Comparison of ENCODE assay signal across 8 cellular contexts in genomic region chr10:26697163-26697921, GRCh38. TPM values are rescaled to one million over a fixed set of nuclear protein-coding genes. Genes with fewer than 3 reads are reported as not detected.
DNase-seq lines count a peak whose midpoint lies in the region; ATAC-seq and TF ChIP-seq lines count a peak whose summit lies in the region.

PDSS1 (plus strand) TSS chr10:26697701; CDS start chr10:26697712, 11 bp downstream.

- peak within 1 kb of the TSS; percentile 96 for H3K4me3 ChIP-seq in HUES6 (ENCODE audit: low read depth, low read length)
- H3K4me3 ChIP-seq in fibroblast of villous mesenchyme (ENCODE audit: low read depth, low read length): peak within 1 kb of the TSS; percentile 95
- H3K4me3 ChIP-seq in neural progenitor cell: peak within 1 kb of the TSS; percentile 95

- peaks cover 4% of the 10 kb centered on the region for H3F3A ChIP-seq in neural progenitor cell (ENCODE audit: low read depth)

- peak within 1 kb of the TSS; percentile 88 for H3K27ac Mint-ChIP-seq in neural progenitor cell

- H4K20me1 ChIP-seq in neural progenitor cell (ENCODE audit: low read depth): no peaks in the 10 kb centered on the region

- ATAC-seq in GM21390 (IDR thresholded peaks at IDR 0.05; ENCODE audit: unreplicated experiment): peak; percentile 85

- peaks cover 8% of the 10 kb centered on the region for H3K4me1 Mint-ChIP-seq in neural progenitor cell

- peak within 1 kb of the TSS; percentile 84 for H3K9ac ChIP-seq in HUES6 (ENCODE audit: low read length)
- H3K9ac ChIP-seq in neural progenitor cell: peak within 1 kb of the TSS; percentile 4

- no peak for TF ChIP-seq CTCF in fibroblast of villous mesenchyme (IDR thresholded peaks at IDR 0.05; ENCODE audit: insufficient read depth, low read depth, low read length)
- TF ChIP-seq CTCF in neural progenitor cell (IDR thresholded peaks at IDR 0.05): no peak

- peak within 1 kb of the TSS; percentile 81 for H3K27ac ChIP-seq in HUES6 (ENCODE audit: low read depth, low read length)
- no peak within 1 kb of the TSS for H3K27ac ChIP-seq in neural progenitor cell
- H3K27ac ChIP-seq in substantia nigra (ENCODE audit: low read depth, low read length, poor library complexity, severe bottlenecking): peak within 1 kb of the TSS; percentile 84

- peaks cover 6% of the 10 kb centered on the region for H3K27me3 Mint-ChIP-seq in neural progenitor cell (ENCODE audit: insufficient read depth, low read depth)

- peak; percentile 64 for TF ChIP-seq POLR2A in Raji (IDR thresholded peaks at IDR 0.05; ENCODE audit: insufficient read depth, low read depth, low read length)

- peaks cover 50% of the 10 kb centered on the region for H3K79me2 ChIP-seq in neural progenitor cell (ENCODE audit: low read depth)

- peak within 1 kb of the TSS; percentile 98 for H3K4me3 Mint-ChIP-seq in neural progenitor cell

- H3K4me2 ChIP-seq in neural progenitor cell: peak within 1 kb of the TSS; percentile 97

- H3K27me3 ChIP-seq in HUES6 (ENCODE audit: control insufficient read depth, insufficient read depth, low read length): no peaks in the 10 kb centered on the region
- no peaks in the 10 kb centered on the region for H3K27me3 ChIP-seq in neural progenitor cell

- H3K9me3 ChIP-seq in HUES6 (ENCODE audit: control insufficient read depth, insufficient read depth, low read depth, low read length) (peaks cover 11% of the 10 kb centered on the region; the same call in 1 of the 2 replicates), neural progenitor cell (ENCODE audit: low read depth) (no peaks in the 10 kb centered on the region)

- H3K36me3 Mint-ChIP-seq in neural progenitor cell: peaks cover 12% of the 10 kb centered on the region

- peak within 1 kb of the TSS; percentile 99 for H2AFZ ChIP-seq in neural progenitor cell (replicated peaks)

- H3K4me1 ChIP-seq in HUES6 (ENCODE audit: control insufficient read depth, insufficient read depth, low read length) (no peaks in the 10 kb centered on the region; the same call in 1 of the 2 replicates), neural progenitor cell (peaks cover 8% of the 10 kb centered on the region)

- H3K36me3 ChIP-seq in HUES6 (ENCODE audit: control insufficient read depth, insufficient read depth, low read length): peaks cover 13% of the 10 kb centered on the region
- H3K36me3 ChIP-seq in neural progenitor cell: no peaks in the 10 kb centered on the region

- no peaks in the 10 kb centered on the region for H3K9me3 Mint-ChIP-seq in neural progenitor cell

- DNase-seq in DMS53 (lab: John Stamatoyannopoulos, UW): peak; percentile 85
- peak; percentile 87 for DNase-seq in activated effector memory CD4-positive, alpha-beta T cell treated with anti-CD3 and anti-CD28 coated beads, Interleukin-2, amount 50 U/mL, for 16 hours
- DNase-seq in fibroblast of villous mesenchyme (ENCODE audit: low read depth): peak; percentile 55
- DNase-seq in neural progenitor cell (ENCODE audit: low spot score): peak; percentile 80
- peak in 48 of 49 donors; percentile 18 to 97 (median 76) for DNase-seq in substantia nigra (lab: John Stamatoyannopoulos, UW)

RNA-seq across cellular contexts. Expression of gene PDSS1, which starts in this region (rescaled TPM):
- 4.2 and 6.0 TPM in 2 replicates for total RNA-seq in fibroblast of villous mesenchyme
- total RNA-seq in neural progenitor cell (ENCODE audit: low replicate concordance): 15.0 and 17.2 TPM in 2 replicates
